In the genomic region with DNA sequence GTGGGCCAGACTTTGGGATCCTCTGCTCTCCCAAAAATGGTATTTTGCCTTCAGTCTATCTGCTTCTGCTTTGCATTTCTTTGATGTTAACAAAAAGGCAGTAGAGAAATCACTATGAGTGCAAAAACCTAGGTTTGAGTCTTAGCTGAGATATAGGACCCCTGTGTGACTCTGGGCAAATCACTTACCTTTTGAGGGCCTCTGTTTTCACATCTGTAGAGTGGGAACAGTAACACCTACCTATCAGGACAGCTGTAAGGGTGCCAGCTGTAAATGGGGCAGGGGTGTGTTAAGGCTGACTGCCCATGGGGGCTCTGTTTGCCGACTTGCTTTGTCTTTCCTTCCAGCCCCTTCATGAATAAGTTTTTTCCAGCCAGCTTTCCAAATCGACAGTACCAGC, we compare ENCODE assay signal across 13 cellular contexts. TPM values are rescaled to one million over a fixed set of nuclear protein-coding genes. Genes with fewer than 3 reads are reported as not detected.
DNase-seq lines count a peak whose midpoint lies in the region; ATAC-seq and TF ChIP-seq lines count a peak whose summit lies in the region.
"Had no signal": no experiment of that assay in that cellular context is flagged by ENCODE, and none has a peak within 500 bp of the region (broad histone marks: within the 10 kb centered on the region; RNA-seq: fewer than 3 reads in every experiment).

No MANE protein-coding gene starts in this region.

- no peak for DNase-seq in CD4-positive, alpha-beta T cell
- DNase-seq in PC-9 (no peak), neural crest cell (ENCODE audit: low read depth, low spot score) (no peak), NCI-H2196 treated with DMSO at 0.1 percent for 48 hours (lab: John Stamatoyannopoulos, UW; ENCODE audit: unreplicated experiment) (no peak), HK-2 (ENCODE audit: unreplicated experiment) (no peak), upper lobe of right lung (no peak), lower lobe of right lung (no peak)
- DNase-seq in central memory CD8-positive, alpha-beta T cell (ENCODE audit: low spot score in 2 of 2), result no peak
- DNase-seq: activated gamma-delta T cell, COR-L47, midbrain, NCI-H2029 had no signal

- no peaks in the 10 kb centered on the region for H3K9me3 Mint-ChIP-seq in CD4-positive, alpha-beta T cell
- no peaks in the 10 kb centered on the region for H3K9me3 Mint-ChIP-seq in central memory CD8-positive, alpha-beta T cell
- H3K9me3 Mint-ChIP-seq in neural crest cell, result no peaks in the 10 kb centered on the region

- H3K27me3 Mint-ChIP-seq in CD4-positive, alpha-beta T cell, result no peaks in the 10 kb centered on the region
- no peaks in the 10 kb centered on the region for H3K27me3 Mint-ChIP-seq in central memory CD8-positive, alpha-beta T cell
- no peaks in the 10 kb centered on the region for H3K27me3 Mint-ChIP-seq in neural crest cell (ENCODE audit: low read depth)

- peak overlapping the region; percentile 75 for H3K4me2 ChIP-seq in PC-9

- no peak overlapping the region for H3K4me3 Mint-ChIP-seq in CD4-positive, alpha-beta T cell
- H3K4me3 Mint-ChIP-seq in central memory CD8-positive, alpha-beta T cell, result no peak overlapping the region
- no peak overlapping the region for H3K4me3 Mint-ChIP-seq in neural crest cell

- no TSS peak for BruUV-seq in PC-9 (replicated peaks; lab: Mats Ljungman, UMichigan)

- H2AFZ ChIP-seq in PC-9, result no peak overlapping the region

- no peaks in the 10 kb centered on the region for H3K9me3 ChIP-seq in CD4-positive, alpha-beta T cell (ENCODE audit: control insufficient read depth, low read length)
- H3K9me3 ChIP-seq in PC-9 (ENCODE audit: insufficient read depth, low read depth) (no peaks in the 10 kb centered on the region), upper lobe of right lung (no peaks in the 10 kb centered on the region), lower lobe of right lung (no peaks in the 10 kb centered on the region)

- ATAC-seq in CD4-positive, alpha-beta T cell (ENCODE audit: poor library complexity), result no peak
- no peak for ATAC-seq in central memory CD8-positive, alpha-beta T cell (replicated peaks; ENCODE audit: extremely low read depth, poor library complexity, severe bottlenecking)
- ATAC-seq in upper lobe of right lung, result no peak
- no peak for ATAC-seq in lower lobe of right lung
- ATAC-seq: activated CD4-positive, CD25-positive, alpha-beta regulatory T cell treated with anti-CD3 and anti-CD28 coated beads, Interleukin-2, amount 50 U/mL, for 24 hours had no signal

- H3K36me3 Mint-ChIP-seq in CD4-positive, alpha-beta T cell (ENCODE audit: low read depth), result peaks cover 85% of the 10 kb centered on the region
- H3K36me3 Mint-ChIP-seq in central memory CD8-positive, alpha-beta T cell (ENCODE audit: insufficient read depth), result peaks cover 33% of the 10 kb centered on the region
- H3K36me3 Mint-ChIP-seq in neural crest cell (ENCODE audit: low read depth), result peaks cover 7% of the 10 kb centered on the region

- no peak overlapping the region for H3K27ac ChIP-seq in CD4-positive, alpha-beta T cell (ENCODE audit: low read depth, low read length)
- H3K27ac ChIP-seq in PC-9 (peak overlapping the region; percentile 89), upper lobe of right lung (no peak overlapping the region), lower lobe of right lung (no peak overlapping the region)

- POLR2A ChIA-PET in CD4-positive, alpha-beta T cell (lab: Charles Lee), result no interaction called here
- POLR2A ChIA-PET in PC-9 (lab: Charles Lee; ENCODE audit: unreplicated experiment), result interaction anchor here (0.7 kb wide), 1 partner anchor 60 kb away, joined by 3 read pairs; no protein-coding TSS in a partner anchor

- H3K4me1 ChIP-seq in PC-9 (replicated peaks; ENCODE audit: insufficient read depth) (peaks cover 70% of the 10 kb centered on the region), upper lobe of right lung (peaks cover 12% of the 10 kb centered on the region), lower lobe of right lung (peaks cover 28% of the 10 kb centered on the region)

- H3F3A ChIP-seq in PC-9 (ENCODE audit: insufficient read depth, low read depth), result peaks cover 69% of the 10 kb centered on the region

- no peaks in the 10 kb centered on the region for H4K20me1 ChIP-seq in PC-9 (ENCODE audit: insufficient read depth)

- H3K27ac Mint-ChIP-seq in CD4-positive, alpha-beta T cell, result peak overlapping the region; percentile 55
- H3K27ac Mint-ChIP-seq in central memory CD8-positive, alpha-beta T cell (ENCODE audit: low read depth), result peak overlapping the region; percentile 17
- peak overlapping the region; percentile 89 for H3K27ac Mint-ChIP-seq in neural crest cell (ENCODE audit: unreplicated experiment)

- TF ChIP-seq CTCF in CD4-positive, alpha-beta T cell (IDR thresholded peaks at IDR 0.05), result no peak
- TF ChIP-seq CTCF in PC-9 (conservative IDR thresholded peaks at IDR 0.05) (no peak), neural crest cell (conservative IDR thresholded peaks at IDR 0.05) (no peak), upper lobe of right lung (IDR thresholded peaks at IDR 0.05) (no peak), lower lobe of right lung (IDR thresholded peaks at IDR 0.05) (no peak)

- CTCF ChIA-PET in CD4-positive, alpha-beta T cell (lab: Charles Lee), result interaction anchor here (0.9 kb wide), 1 partner anchor 68 kb away, joined by 3 read pairs; no protein-coding TSS in a partner anchor
- CTCF ChIA-PET in PC-9 (lab: Charles Lee), result interaction anchor here (0.6 to 2.2 kb wide), 3 partner anchors 13 to 68 kb away, joined by 3 to 6 read pairs (median 5); no protein-coding TSS in a partner anchor

- no peak overlapping the region for H3K4me3 ChIP-seq in PC-9
- H3K4me3 ChIP-seq in upper lobe of right lung, result no peak overlapping the region
- H3K4me3 ChIP-seq in lower lobe of right lung, result no peak overlapping the region

- intact Hi-C loops in CD4-positive, alpha-beta T cell (cut with DNase I, micrococcal nuclease), result no loop called here
- intact Hi-C loops in PC-9 (cut with micrococcal nuclease; ENCODE audit: unreplicated experiment), result loop anchor here (2.0 kb wide), 1 partner anchor 16 kb away; no protein-coding TSS in a partner anchor
- intact Hi-C loops in upper lobe of right lung (cut with DNase I), result no loop called here
- intact Hi-C loops in lower lobe of right lung (cut with DNase I), result no loop called here

- H3K36me3 ChIP-seq in PC-9 (ENCODE audit: low read depth) (peaks cover 42% of the 10 kb centered on the region), upper lobe of right lung (peaks cover 55% of the 10 kb centered on the region), lower lobe of right lung (peaks cover 68% of the 10 kb centered on the region)

- peaks cover 78% of the 10 kb centered on the region for H3K79me2 ChIP-seq in PC-9 (ENCODE audit: low read depth)

- no peaks in the 10 kb centered on the region for H3K27me3 ChIP-seq in CD4-positive, alpha-beta T cell (ENCODE audit: control insufficient read depth, insufficient read depth, low read length)
- H3K27me3 ChIP-seq in PC-9 (ENCODE audit: insufficient read depth, low read depth), result no peaks in the 10 kb centered on the region
- no peaks in the 10 kb centered on the region for H3K27me3 ChIP-seq in upper lobe of right lung
- no peaks in the 10 kb centered on the region for H3K27me3 ChIP-seq in lower lobe of right lung (ENCODE audit: low read depth)

- H3K4me1 Mint-ChIP-seq in CD4-positive, alpha-beta T cell (ENCODE audit: low read depth), result peaks cover 26% of the 10 kb centered on the region
- peaks cover 27% of the 10 kb centered on the region for H3K4me1 Mint-ChIP-seq in central memory CD8-positive, alpha-beta T cell
- H3K4me1 Mint-ChIP-seq in neural crest cell, result peaks cover 42% of the 10 kb centered on the region

- no peaks in the 10 kb centered on the region for H3K9me2 ChIP-seq in PC-9 (ENCODE audit: insufficient read depth)

RNA-seq across cellular contexts. Expression of a gene that starts 30.4 kb away (rescaled TPM):
- total RNA-seq in CD4-positive, alpha-beta T cell, result 100 to 1,000 TPM in 1 of 2 experiments, 10 to 100 TPM in 1; 97.8 to 113 TPM
- total RNA-seq in PC-9 (2021) (220 and 272 TPM in 2 replicates), neural crest cell (179 and 185 TPM in 2 replicates), upper lobe of right lung (169 TPM), lower lobe of right lung (134 TPM)

Comparison
In these comparisons a context has a peak if more than half of its experiments do, and no peak if none do; other contexts are left out.
1. H3K27ac Mint-ChIP-seq: peak in every context shown above with its lines; median percentile 89 in neural crest cell; 55 in CD4-positive, alpha-beta T cell; 17 in central memory CD8-positive, alpha-beta T cell.